Comparison of ENCODE assay signal across 10 cellular contexts in the genomic region with DNA sequence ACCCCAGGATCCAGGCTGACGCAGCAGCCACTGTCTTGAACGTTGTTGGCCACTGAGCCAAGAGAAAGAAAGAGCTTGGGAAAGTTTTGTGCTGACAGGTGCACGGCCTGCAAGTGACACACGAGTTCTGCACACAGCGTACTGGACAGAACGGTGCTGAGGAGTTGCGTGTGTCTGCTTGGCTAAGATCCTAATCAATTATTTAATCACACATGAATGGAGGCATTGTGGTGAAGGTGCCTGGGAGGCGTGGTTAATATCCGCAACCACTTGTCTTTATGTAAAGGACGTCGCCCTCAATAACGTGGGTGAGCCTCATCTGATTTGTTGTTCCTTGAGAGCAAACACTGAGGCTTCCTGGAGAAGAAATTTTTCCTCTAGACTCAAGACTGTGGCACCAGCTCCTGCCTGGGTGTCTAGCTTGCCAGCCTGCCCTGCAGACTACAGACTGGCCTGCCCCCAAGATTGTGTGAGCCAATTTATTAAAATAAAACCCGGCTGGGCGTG. TPM values are rescaled to one million over a fixed set of nuclear protein-coding genes. Genes with fewer than 3 reads are reported as not detected.
DNase-seq lines count a peak whose midpoint lies in the region; ATAC-seq, FAIRE-seq and TF ChIP-seq lines count a peak whose summit lies in the region.
"Had no signal": no experiment of that assay in that cellular context is flagged by ENCODE, and none has a peak within 500 bp of the region (broad histone marks: within the 10 kb centered on the region; RNA-seq: fewer than 3 reads in every experiment).

No MANE protein-coding gene starts in this region.

- H3T11ph ChIP-seq in H9 (ENCODE audit: low read length): no peak overlapping the region

- no peak overlapping the region for H2AK5ac ChIP-seq in H9 (ENCODE audit: insufficient read length, low read length)

- peaks cover 2% of the 10 kb centered on the region for H3K9me1 ChIP-seq in K562 (ENCODE audit: control insufficient read depth, insufficient read depth, low read length)

- WGBS in K562 (ENCODE audit: insufficient coverage, low coverage, missing lambda C conversion rate): 21% methylated on average over 14 of the region's 14 CpGs
- WGBS in H9 (ENCODE audit: extremely low coverage, insufficient read length, low lambda C conversion rate): no CpG with 5 or more reads among the region's 14 CpGs

- DNase-seq in NCI-H1417 treated with DMSO at 0.1 percent for 48 hours (lab: John Stamatoyannopoulos, UW): peak; percentile 90
- DNase-seq in K562 (ENCODE audit: extremely low read depth in 1 of 4, low spot score in 3 of 4): no peak
- peak; percentile 23 for DNase-seq in myocyte (ENCODE audit: low read depth)
- no peak for DNase-seq in foreskin keratinocyte
- no peak for DNase-seq in HEK293T (ENCODE audit: extremely low spot score)
- DNase-seq in H9: no peak
- no peak for DNase-seq in hepatic stellate cell (ENCODE audit: low spot score)
- DNase-seq: activated CD4-positive, CD25-positive, alpha-beta regulatory T cell treated with anti-CD3 and anti-CD28 coated beads, Interleukin-2, amount 50 U/mL, for 72 hours; KG1 had no signal

- POLR2A ChIA-PET in K562 (lab: Yijun Ruan, JAX): no interaction called here
- POLR2A ChIA-PET in HEK293T (lab: Yijun Ruan, JAX): no interaction called here

- H2BK15ac ChIP-seq in H9 (ENCODE audit: low read depth, low read length): no peak overlapping the region

- H3K9me3 ChIP-seq in K562 (replicated peaks; ENCODE audit: control insufficient read depth, insufficient read depth, low read depth, low read length) (no peaks in the 10 kb centered on the region), H9 (ENCODE audit: control insufficient read depth, low read depth, low read length) (no peaks in the 10 kb centered on the region)

- H3K23ac ChIP-seq in H9 (ENCODE audit: insufficient read length, low read depth, low read length): no peak overlapping the region

- no peak overlapping the region for H3K4me3 ChIP-seq in K562

- H4K20me1 ChIP-seq in K562 (replicated peaks; ENCODE audit: control insufficient read depth, insufficient read depth, low read length) (no peaks in the 10 kb centered on the region), H9 (ENCODE audit: control insufficient read depth, insufficient read depth, insufficient read length) (no peaks in the 10 kb centered on the region)

- H3K27ac ChIP-seq in C4-2B: peak overlapping the region; percentile 41
- no peak overlapping the region for H3K27ac ChIP-seq in K562 (ENCODE audit: extremely low read depth, low read depth, low read length)
- no peak overlapping the region for H3K27ac ChIP-seq in foreskin keratinocyte
- H3K27ac ChIP-seq in H9 (ENCODE audit: insufficient read length, low read depth, low read length): no peak overlapping the region

- no peak overlapping the region for H4K8ac ChIP-seq in H9 (replicated peaks; ENCODE audit: insufficient read length, low read depth, low read length)

- no peak overlapping the region for H3K14ac ChIP-seq in H9 (ENCODE audit: insufficient read depth, low read length)

- no peak overlapping the region for H3K56ac ChIP-seq in H9 (ENCODE audit: insufficient read length, low read depth, low read length)

- H3K79me2 ChIP-seq in K562 (ENCODE audit: control insufficient read depth, insufficient read depth, low read length): no peaks in the 10 kb centered on the region
- H3K79me2 ChIP-seq in H9 (ENCODE audit: insufficient read depth, low read length): no peaks in the 10 kb centered on the region

- H2BK12ac ChIP-seq in H9 (ENCODE audit: insufficient read length, low read depth, low read length): no peak overlapping the region

- H3K36me3 ChIP-seq in K562 (ENCODE audit: control insufficient read depth, insufficient read depth, low read length): no peaks in the 10 kb centered on the region

- H3K9ac ChIP-seq in K562 (ENCODE audit: insufficient read depth in 1 of 2, low read depth in 2 of 2, low read length in 2 of 2) (peak overlapping the region in 1 of 2 experiments; percentile 1; a peak in 1 of 4 replicates), H9 (ENCODE audit: extremely low read depth, insufficient read length, low read length) (no peak overlapping the region)

- H3K27me3 Mint-ChIP-seq in H9 (ENCODE audit: low read depth): no peaks in the 10 kb centered on the region; the same call in 1 of the 2 replicates

- in situ Hi-C loops in K562 (cut with MboI): loop anchor here (25.0 kb wide), 1 partner anchor 1027 kb away; no protein-coding TSS in a partner anchor

- H3K4me3 Mint-ChIP-seq in H9: no peak overlapping the region

- H3K18ac ChIP-seq in H9 (ENCODE audit: insufficient read length, low read depth, low read length): no peak overlapping the region

- H3K79me1 ChIP-seq in H9 (ENCODE audit: insufficient read depth, low read depth, low read length, poor library complexity, severe bottlenecking): no peaks in the 10 kb centered on the region

- intact Hi-C loops in K562 (cut with micrococcal nuclease): loop anchor here (10.0 kb wide), 1 partner anchor 204 kb away; no protein-coding TSS in a partner anchor

- peak overlapping the region in 1 of 3 experiments; percentile 59; a peak in 3 of 7 replicates for H3K27ac Mint-ChIP-seq in H9

- H3K4me2 ChIP-seq in K562 (ENCODE audit: insufficient read depth, low read length) (no peak overlapping the region), H9 (ENCODE audit: insufficient read depth, insufficient read length, low read length) (no peak overlapping the region)

- no peak overlapping the region for H2AFZ ChIP-seq in K562 (ENCODE audit: low read depth, low read length)
- no peak overlapping the region for H2AFZ ChIP-seq in H9 (ENCODE audit: low read length)

- no peak for TF ChIP-seq RAD21 in K562 (CRISPR knock-in tag; conservative IDR thresholded peaks at IDR 0.05 in 1 of 2, IDR thresholded peaks at IDR 0.05 in 1 of 2)

- H3K27me3 ChIP-seq in K562 (ENCODE audit: control insufficient read depth in 2 of 2, insufficient read depth in 2 of 2, low read length in 2 of 2) (no peaks in the 10 kb centered on the region), foreskin keratinocyte (no peaks in the 10 kb centered on the region), H9 (ENCODE audit: insufficient read depth, low read length) (no peaks in the 10 kb centered on the region)

- H3K4me1 ChIP-seq in K562 (replicated peaks in 1 of 2; ENCODE audit: control insufficient read depth in 2 of 2, insufficient read depth in 2 of 2, low read length in 2 of 2): peaks cover 0 to 15% of the 10 kb centered on the region in 2 experiments; a peak in 3 of 5 replicates
- peaks cover 12% of the 10 kb centered on the region for H3K4me1 ChIP-seq in foreskin keratinocyte
- no peaks in the 10 kb centered on the region; the same call in 1 of the 2 replicates for H3K4me1 ChIP-seq in H9 (ENCODE audit: insufficient read depth, low read length)

- no peak overlapping the region for H2BK5ac ChIP-seq in H9 (ENCODE audit: insufficient read length, low read length)

- H4K91ac ChIP-seq in H9 (ENCODE audit: insufficient read length, low read depth, low read length): no peak overlapping the region

- no peaks in the 10 kb centered on the region; a peak in 1 of 7 replicates for H3K36me3 Mint-ChIP-seq in H9 (ENCODE audit: insufficient read depth in 1 of 3, low read depth in 3 of 3)

- TF ChIP-seq CTCF in C4-2B (conservative IDR thresholded peaks at IDR 0.05): no peak
- TF ChIP-seq CTCF in K562 (IDR thresholded peaks at IDR 0.05 in 2 of 3, conservative IDR thresholded peaks at IDR 0.05 in 1 of 3; ENCODE audit: insufficient read depth in 2 of 3, low read depth in 1 of 3, low read length in 3 of 3): no peak
- TF ChIP-seq CTCF in foreskin keratinocyte (conservative IDR thresholded peaks at IDR 0.05): no peak
- TF ChIP-seq CTCF in H9 (conservative IDR thresholded peaks at IDR 0.05): no peak

- no peak for TF ChIP-seq EP300 in K562 (IDR thresholded peaks at IDR 0.05; ENCODE audit: low read length)

- H3K4me1 Mint-ChIP-seq in H9: peaks cover 11 to 15% of the 10 kb centered on the region in 2 experiments

- no peak for FAIRE-seq in K562 (lab: Jason Lieb, UNC)

- H3K9me3 Mint-ChIP-seq in H9: no peaks in the 10 kb centered on the region

- no peak for TF ChIP-seq POLR2A in K562 (conservative IDR thresholded peaks at IDR 0.05)

- no peak overlapping the region for H3K4ac ChIP-seq in H9 (ENCODE audit: low read depth, low read length)

- no peak overlapping the region for H4K5ac ChIP-seq in H9 (ENCODE audit: insufficient read length, low read depth, low read length)

- ATAC-seq in K562: no peak
- ATAC-seq in foreskin keratinocyte: no peak

- no peak overlapping the region for H2BK20ac ChIP-seq in H9 (ENCODE audit: low read depth, low read length, poor library complexity, severe bottlenecking)

- H3K23me2 ChIP-seq in H9 (ENCODE audit: insufficient read length, low read depth, low read length, poor library complexity, severe bottlenecking): no peaks in the 10 kb centered on the region

- CTCF ChIA-PET in K562 (lab: Yijun Ruan, JAX; ENCODE audit: low intra/inter-chr PET ratio) (no interaction called here), HEK293T (lab: Yijun Ruan, JAX) (no interaction called here)

- H2BK120ac ChIP-seq in H9 (ENCODE audit: low read depth, low read length, poor library complexity, severe bottlenecking): no peak overlapping the region

- BruUV-seq in K562 (replicated peaks; lab: Mats Ljungman, UMichigan): no TSS peak

TF ChIP-seq in HEK293T, 16 proteins besides CTCF, POLR2A, EP300 and RAD21 (continues in another document):
- no peak for TF ChIP-seq TARDBP (IDR thresholded peaks at IDR 0.05)
- no peak for TF ChIP-seq ZNF384 (IDR thresholded peaks at IDR 0.05)
- no peak for TF ChIP-seq L3MBTL2 (conservative IDR thresholded peaks at IDR 0.05)

RNA-seq across cellular contexts. Expression of gene GNA12, which starts 16.6 kb away (rescaled TPM):
- total RNA-seq in K562 (2011; cell fraction: chromatin; rRNA removed; ENCODE audit: low replicate concordance): 34.3 and 48.1 TPM in 2 replicates
- total RNA-seq in K562 (2011; cell fraction: nucleolus; rRNA removed): 27.5 and 29.5 TPM in 2 replicates
- 23.2 and 24.7 TPM in 2 replicates for total RNA-seq in K562 (2011; cell fraction: nucleoplasm; rRNA removed)
- 3.6 and 6.3 TPM in 2 replicates for total RNA-seq in K562 (2014; rRNA removed)
- 6.6 and 8.4 TPM in 2 replicates for total RNA-seq in K562 (2014; rRNA removed; fragmentation: Illumina TruSeq; extraction: Trizol)
- 9.2 and 9.6 TPM in 2 replicates for total RNA-seq in K562 (2015; rRNA removed; fragmentation: Illumina TruSeq; extraction: Trizol)
- 24.5 and 25.0 TPM in 2 replicates for total RNA-seq in K562 (2021)
- 32.7 and 34.2 TPM in 2 replicates for polyA plus RNA-seq in K562 (2011; rRNA removed)
- polyA plus RNA-seq in K562 (2011; cell fraction: cytosol; rRNA removed): 30.5 and 36.3 TPM in 2 replicates
- 18.5 and 19.3 TPM in 2 replicates for polyA plus RNA-seq in K562 (2011; cell fraction: nucleus; rRNA removed)
- polyA plus RNA-seq in K562 (2012): 18.1 and 31.2 TPM in 2 replicates
- 19.4 and 20.7 TPM in 2 replicates for polyA plus RNA-seq in K562 (2014; fragmentation: Illumina TruSeq; extraction: Trizol)
- 1 to 10 TPM in 1 of 2 experiments, under 1 TPM in 1; 0.65 to 2.2 TPM for polyA plus RNA-seq in K562 (2014; fragmentation: Nextera tagmentation; extraction: Ambion mirVana)
- 16.4 and 18.3 TPM in 2 replicates for polyA plus RNA-seq in K562 (2014; rRNA removed)
- polyA minus RNA-seq in K562 (2011; rRNA and poly(A)+ RNA removed): 30.0 and 50.8 TPM in 2 replicates
- 22.2 and 27.2 TPM in 2 replicates for polyA minus RNA-seq in K562 (2011; cell fraction: cytosol; rRNA and poly(A)+ RNA removed)
- 6.3 and 10.7 TPM in 2 replicates for polyA minus RNA-seq in K562 (2011; cell fraction: nucleus; rRNA and poly(A)+ RNA removed)
- 10.2 and 14.3 TPM in 2 replicates for total RNA-seq in myocyte
- 72.1 TPM for polyA plus RNA-seq in myocyte (2012)
- total RNA-seq in foreskin keratinocyte: 25.1 and 27.7 TPM in 2 replicates
- 20.2 and 22.5 TPM in 2 replicates for polyA plus RNA-seq in foreskin keratinocyte
- total RNA-seq in H9 (2021): 60.2 and 63.1 TPM in 2 replicates

Comparison
In these comparisons a context has a peak if more than half of its experiments do, and no peak if none do; other contexts are left out.
1. DNase-seq: peak in NCI-H1417 treated with DMSO at 0.1 percent for 48 hours (single experiment) and myocyte (single experiment); none in K562 (0 of 4), foreskin keratinocyte (0 of 2), HEK293T (single experiment), H9 (single experiment) and hepatic stellate cell (single experiment).